ENCODE assay signal across 9 cellular contexts in genomic region chr14:68637106-68638021, GRCh38.
A peak's percentile ranks its signal among the peaks of the same experiment; 100 is the strongest.
DNase-seq lines count a peak whose midpoint lies in the region; ATAC-seq and TF ChIP-seq lines count a peak whose summit lies in the region.
"Had no signal": no experiment of that assay in that cellular context is flagged by ENCODE, and none has a peak within 500 bp of the region (broad histone marks: within the 10 kb centered on the region; RNA-seq: fewer than 3 reads in every experiment).

No MANE protein-coding gene starts in this region.

- WGBS in lower leg skin, 2 donors: 64 to 67% methylated on average over 13 of the region's 13 CpGs

- H3K4me3 ChIP-seq in epithelial cell of esophagus (ENCODE audit: low read length) (no peak overlapping the region), lower leg skin (ENCODE audit: low read depth, poor library complexity, severe bottlenecking) (no peak overlapping the region)

- intact Hi-C loops in lower leg skin (cut with DNase I; ENCODE audit: low total_unique reads): no loop called here

- no peak for TF ChIP-seq CTCF in epithelial cell of esophagus (IDR thresholded peaks at IDR 0.05; ENCODE audit: insufficient read depth, low read depth, low read length, missing control alignments)
- no peak for TF ChIP-seq CTCF in lower leg skin (IDR thresholded peaks at IDR 0.05)

- TF ChIP-seq POLR2A in lower leg skin (IDR thresholded peaks at IDR 0.05): no peak

- DNase-seq in HT1080 (ENCODE audit: low read depth) (peak; percentile 56), epithelial cell of esophagus (ENCODE audit: low read depth) (peak; percentile 14), lower leg skin (ENCODE audit: low spot score in 2 of 2) (peak; percentile 49 to 90), superior temporal gyrus (ENCODE audit: extremely low spot score) (peak; percentile 67), GOT3 (lab: John Stamatoyannopoulos, UW) (no peak)
- no peak for DNase-seq in stimulated activated CD4-positive, alpha-beta T cell treated with anti-CD3 and anti-CD28 coated beads, Interleukin-1b, Interleukin-23, amount 100 ng/mL, for 48 hours
- DNase-seq: NCI-H226 had no signal

- no peak for ATAC-seq in HG02798 (IDR thresholded peaks at IDR 0.05; ENCODE audit: poor library complexity, unreplicated experiment)
- ATAC-seq in HG02571 (IDR thresholded peaks at IDR 0.05; ENCODE audit: unreplicated experiment): no peak

Comparison
In these comparisons a context has a peak if more than half of its experiments do, and no peak if none do; other contexts are left out.
1. DNase-seq: peak in HT1080 (single experiment), epithelial cell of esophagus (single experiment), lower leg skin (2 of 2) and superior temporal gyrus (single experiment); none in GOT3 (single experiment) and stimulated activated CD4-positive, alpha-beta T cell treated with anti-CD3 and anti-CD28 coated beads, Interleukin-1b, Interleukin-23, amount 100 ng/mL, for 48 hours (single experiment).